In the genomic region with DNA sequence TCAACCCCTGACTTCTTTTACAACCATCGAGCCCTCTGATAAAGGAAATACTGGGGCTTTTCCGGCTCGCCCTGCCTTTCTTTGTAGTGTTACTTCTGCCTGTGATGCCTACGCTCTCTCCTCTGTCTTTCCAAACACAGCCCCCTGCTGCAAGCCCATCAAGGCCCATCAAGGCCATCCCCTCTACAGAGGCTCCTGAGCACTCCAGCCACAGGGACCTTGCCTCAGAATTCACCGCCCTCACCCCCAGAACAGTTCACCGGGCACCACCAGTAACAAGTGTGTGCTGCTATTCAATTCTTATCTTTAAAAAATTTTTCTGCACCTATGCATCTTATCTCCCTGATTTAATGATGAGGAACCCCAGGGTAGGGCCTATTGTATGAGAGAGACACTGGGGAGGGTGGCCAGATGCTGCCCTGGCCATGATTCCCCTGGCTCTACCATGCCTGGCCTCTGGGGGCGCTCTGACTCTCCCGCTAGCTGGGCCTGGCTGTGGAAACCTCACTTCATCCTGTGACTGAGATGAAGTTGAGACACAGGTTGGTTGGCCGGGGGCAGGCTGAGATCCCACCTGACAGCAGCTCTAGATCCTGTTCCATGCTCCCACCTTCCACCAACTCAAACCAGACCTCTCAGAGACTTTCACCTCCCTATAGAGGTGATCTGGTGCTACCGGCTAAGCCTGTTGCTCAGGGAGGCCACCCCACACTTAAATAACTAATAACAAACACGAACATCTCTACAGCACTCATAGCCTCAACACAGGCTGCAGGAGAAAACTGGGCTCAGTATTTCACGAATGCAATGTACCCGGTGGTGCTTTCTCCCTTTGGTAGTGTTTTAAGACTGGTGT, we compare ENCODE assay signal across 1 cellular context.
TF ChIP-seq lines count a peak whose summit lies in the region.

No MANE protein-coding gene starts in this region.

TF ChIP-seq in K562, 482 proteins besides CTCF, POLR2A, EP300 and RAD21 (continued from another document and continues in another):
- no peak for TF ChIP-seq RERE (CRISPR knock-in tag; IDR thresholded peaks at IDR 0.05; ENCODE audit: borderline replicate concordance)
- no peak for TF ChIP-seq ZNF23 (CRISPR knock-in tag; IDR thresholded peaks at IDR 0.05)
- no peak for TF ChIP-seq PPARD (CRISPR knock-in tag; IDR thresholded peaks at IDR 0.05)
- TF ChIP-seq ZBTB34 (CRISPR knock-in tag; IDR thresholded peaks at IDR 0.05) = no peak
- TF ChIP-seq JUND (IDR thresholded peaks at IDR 0.05; ENCODE audit: borderline replicate concordance, low read depth, low read length) = peak; percentile 20; the same call in 1 of the 2 replicates
- no peak for TF ChIP-seq JUND (tag; IDR thresholded peaks at IDR 0.05; ENCODE audit: borderline replicate concordance, low read depth, low read length)
- TF ChIP-seq FOSL1 (tag; conservative IDR thresholded peaks at IDR 0.05) = no peak
- TF ChIP-seq NUFIP1 (IDR thresholded peaks at IDR 0.05; ENCODE audit: partially characterized antibody) = no peak
- no peak for TF ChIP-seq SMARCC2 (IDR thresholded peaks at IDR 0.05; ENCODE audit: low read depth)
- no peak for TF ChIP-seq RBM34 (IDR thresholded peaks at IDR 0.05; ENCODE audit: borderline replicate concordance, insufficient read depth, low read length)
- TF ChIP-seq HNRNPLL (IDR thresholded peaks at IDR 0.05; ENCODE audit: low read depth, low read length, poor library complexity, severe bottlenecking) = no peak
- TF ChIP-seq RNF219 (CRISPR knock-in tag; IDR thresholded peaks at IDR 0.05) = no peak
- TF ChIP-seq ZNF57 (CRISPR knock-in tag; IDR thresholded peaks at IDR 0.05) = no peak
- peak; percentile 54; the same call in 1 of the 2 replicates for TF ChIP-seq KLF16 (IDR thresholded peaks at IDR 0.05)
- no peak for TF ChIP-seq GATAD2A (IDR thresholded peaks at IDR 0.05)
- TF ChIP-seq TARDBP (IDR thresholded peaks at IDR 0.05) = no peak
- TF ChIP-seq, protein P1, sequence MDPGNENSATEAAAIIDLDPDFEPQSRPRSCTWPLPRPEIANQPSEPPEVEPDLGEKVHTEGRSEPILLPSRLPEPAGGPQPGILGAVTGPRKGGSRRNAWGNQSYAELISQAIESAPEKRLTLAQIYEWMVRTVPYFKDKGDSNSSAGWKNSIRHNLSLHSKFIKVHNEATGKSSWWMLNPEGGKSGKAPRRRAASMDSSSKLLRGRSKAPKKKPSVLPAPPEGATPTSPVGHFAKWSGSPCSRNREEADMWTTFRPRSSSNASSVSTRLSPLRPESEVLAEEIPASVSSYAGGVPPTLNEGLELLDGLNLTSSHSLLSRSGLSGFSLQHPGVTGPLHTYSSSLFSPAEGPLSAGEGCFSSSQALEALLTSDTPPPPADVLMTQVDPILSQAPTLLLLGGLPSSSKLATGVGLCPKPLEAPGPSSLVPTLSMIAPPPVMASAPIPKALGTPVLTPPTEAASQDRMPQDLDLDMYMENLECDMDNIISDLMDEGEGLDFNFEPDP (CRISPR knock-in tag; IDR thresholded peaks at IDR 0.05) = no peak
- TF ChIP-seq, protein P2, sequence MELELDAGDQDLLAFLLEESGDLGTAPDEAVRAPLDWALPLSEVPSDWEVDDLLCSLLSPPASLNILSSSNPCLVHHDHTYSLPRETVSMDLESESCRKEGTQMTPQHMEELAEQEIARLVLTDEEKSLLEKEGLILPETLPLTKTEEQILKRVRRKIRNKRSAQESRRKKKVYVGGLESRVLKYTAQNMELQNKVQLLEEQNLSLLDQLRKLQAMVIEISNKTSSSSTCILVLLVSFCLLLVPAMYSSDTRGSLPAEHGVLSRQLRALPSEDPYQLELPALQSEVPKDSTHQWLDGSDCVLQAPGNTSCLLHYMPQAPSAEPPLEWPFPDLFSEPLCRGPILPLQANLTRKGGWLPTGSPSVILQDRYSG (tag; conservative IDR thresholded peaks at IDR 0.05; ENCODE audit: low read depth) = no peak
- TF ChIP-seq POLR2AphosphoS2 (IDR thresholded peaks at IDR 0.05; ENCODE audit: low read length) = no peak
- no peak for TF ChIP-seq PHF8 (IDR thresholded peaks at IDR 0.05; ENCODE audit: borderline replicate concordance, low read length)
- TF ChIP-seq, protein P3, sequence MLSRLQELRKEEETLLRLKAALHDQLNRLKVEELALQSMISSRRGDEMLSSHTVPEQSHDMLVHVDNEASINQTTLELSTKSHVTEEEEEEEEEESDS (CRISPR knock-in tag; IDR thresholded peaks at IDR 0.05) = no peak
- no peak for TF ChIP-seq MTA2 (IDR thresholded peaks at IDR 0.05; ENCODE audit: low read depth)
- TF ChIP-seq, protein P4, sequence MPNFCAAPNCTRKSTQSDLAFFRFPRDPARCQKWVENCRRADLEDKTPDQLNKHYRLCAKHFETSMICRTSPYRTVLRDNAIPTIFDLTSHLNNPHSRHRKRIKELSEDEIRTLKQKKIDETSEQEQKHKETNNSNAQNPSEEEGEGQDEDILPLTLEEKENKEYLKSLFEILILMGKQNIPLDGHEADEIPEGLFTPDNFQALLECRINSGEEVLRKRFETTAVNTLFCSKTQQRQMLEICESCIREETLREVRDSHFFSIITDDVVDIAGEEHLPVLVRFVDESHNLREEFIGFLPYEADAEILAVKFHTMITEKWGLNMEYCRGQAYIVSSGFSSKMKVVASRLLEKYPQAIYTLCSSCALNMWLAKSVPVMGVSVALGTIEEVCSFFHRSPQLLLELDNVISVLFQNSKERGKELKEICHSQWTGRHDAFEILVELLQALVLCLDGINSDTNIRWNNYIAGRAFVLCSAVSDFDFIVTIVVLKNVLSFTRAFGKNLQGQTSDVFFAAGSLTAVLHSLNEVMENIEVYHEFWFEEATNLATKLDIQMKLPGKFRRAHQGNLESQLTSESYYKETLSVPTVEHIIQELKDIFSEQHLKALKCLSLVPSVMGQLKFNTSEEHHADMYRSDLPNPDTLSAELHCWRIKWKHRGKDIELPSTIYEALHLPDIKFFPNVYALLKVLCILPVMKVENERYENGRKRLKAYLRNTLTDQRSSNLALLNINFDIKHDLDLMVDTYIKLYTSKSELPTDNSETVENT (CRISPR knock-in tag; IDR thresholded peaks at IDR 0.05) = no peak
- TF ChIP-seq ZNF639 (CRISPR knock-in tag; conservative IDR thresholded peaks at IDR 0.05 in 1 of 2, IDR thresholded peaks at IDR 0.05 in 1 of 2) = no peak
- TF ChIP-seq RCOR1 (IDR thresholded peaks at IDR 0.05; ENCODE audit: borderline replicate concordance in 1 of 2, low read depth in 2 of 2, low read length in 2 of 2) = 0 out of 4 replicates have a peak, but pooled peaks of 1 of the 2 experiments have one; percentile 8
- TF ChIP-seq ARID4B (CRISPR knock-in tag; IDR thresholded peaks at IDR 0.05) = no peak
- TF ChIP-seq HCFC1 (IDR thresholded peaks at IDR 0.05; ENCODE audit: low read depth, low read length) = no peak
- TF ChIP-seq FOXA3 (CRISPR knock-in tag; conservative IDR thresholded peaks at IDR 0.05 in 1 of 2, IDR thresholded peaks at IDR 0.05 in 1 of 2) = no peak
